Comparison of ENCODE assay signal across 8 cellular contexts in the genomic region with DNA sequence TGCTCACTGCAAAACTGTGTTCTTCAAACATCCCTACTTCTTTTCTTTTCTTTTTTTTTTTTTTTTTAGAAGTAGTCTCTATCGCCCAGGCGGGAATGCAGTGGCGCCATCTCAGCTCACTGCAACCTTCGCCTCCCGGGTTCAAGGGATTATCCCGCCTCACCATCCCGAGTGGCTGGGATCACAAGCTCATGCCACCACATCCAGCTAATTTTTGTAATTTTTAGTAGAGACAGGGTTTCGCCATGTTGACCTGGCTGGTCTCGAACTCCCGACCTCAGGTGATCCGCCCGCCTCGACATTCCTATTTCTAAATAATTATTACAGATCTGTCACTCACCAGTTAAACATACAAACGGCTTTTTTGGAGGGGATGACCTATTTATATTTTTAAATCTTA. TPM values are rescaled to one million over a fixed set of nuclear protein-coding genes. Genes with fewer than 3 reads are reported as not detected.
DNase-seq lines count a peak whose midpoint lies in the region; ATAC-seq and TF ChIP-seq lines count a peak whose summit lies in the region.

No MANE protein-coding gene starts in this region.

- POLR2A ChIA-PET in BJ (lab: Charles Lee) = no interaction called here

- H3K27me3 ChIP-seq in BJ (ENCODE audit: control insufficient read depth, insufficient read depth, low read length) (no peaks in the 10 kb centered on the region), MG63 (no peaks in the 10 kb centered on the region)
- no peaks in the 10 kb centered on the region for H3K27me3 ChIP-seq in effector memory CD4-positive, alpha-beta T cell (replicated peaks; ENCODE audit: control insufficient read depth, insufficient read depth, low read length, poor library complexity, severe bottlenecking)

- H3K36me3 ChIP-seq in BJ (ENCODE audit: control insufficient read depth, insufficient read depth, low read length) = peaks cover 5% of the 10 kb centered on the region
- H3K36me3 ChIP-seq in MG63 = peaks cover 4% of the 10 kb centered on the region
- H3K36me3 ChIP-seq in effector memory CD4-positive, alpha-beta T cell (ENCODE audit: control insufficient read depth, insufficient read depth, low read length) = peaks cover 4% of the 10 kb centered on the region

- H3K4me3 ChIP-seq in BJ (ENCODE audit: low read depth, low read length) (peak overlapping the region; percentile 99), MG63 (peak overlapping the region; percentile 88)
- peak overlapping the region; percentile 97 for H3K4me3 ChIP-seq in effector memory CD4-positive, alpha-beta T cell (ENCODE audit: insufficient read depth, low read depth, low read length, poor library complexity, severe bottlenecking)

- H3K36me3 Mint-ChIP-seq in nephron progenitor cell (ENCODE audit: low read depth) = no peaks in the 10 kb centered on the region

- no peaks in the 10 kb centered on the region for H3K27me3 Mint-ChIP-seq in nephron progenitor cell (ENCODE audit: low read depth, poor library complexity)

- TF ChIP-seq CTCF in BJ (IDR thresholded peaks at IDR 0.05; ENCODE audit: insufficient read depth, low read depth, low read length) (no peak), nephron progenitor cell (IDR thresholded peaks at IDR 0.05) (no peak)

- H3K9me3 ChIP-seq in MG63 = no peaks in the 10 kb centered on the region
- no peaks in the 10 kb centered on the region for H3K9me3 ChIP-seq in effector memory CD4-positive, alpha-beta T cell (ENCODE audit: control insufficient read depth, low read length)

- peak overlapping the region; percentile 99 for H3K4me3 Mint-ChIP-seq in nephron progenitor cell

- H3K27ac ChIP-seq in effector memory CD4-positive, alpha-beta T cell (ENCODE audit: insufficient read depth, low read length, poor library complexity, severe bottlenecking) = peak overlapping the region; percentile 99

- peaks cover 62% of the 10 kb centered on the region for H3K4me1 Mint-ChIP-seq in nephron progenitor cell

- peak overlapping the region; percentile 100 for H3K27ac Mint-ChIP-seq in nephron progenitor cell

- TF ChIP-seq POLR2A in GM18505 (IDR thresholded peaks at IDR 0.05; ENCODE audit: borderline replicate concordance, extremely low read depth, insufficient read depth, insufficient read length) = no peak

- peaks cover 36% of the 10 kb centered on the region for H3K4me1 ChIP-seq in effector memory CD4-positive, alpha-beta T cell (ENCODE audit: control insufficient read depth, insufficient read depth, low read length, poor library complexity, severe bottlenecking)

- DNase-seq in BJ (ENCODE audit: low read depth) (no peak), MG63 (no peak), nephron progenitor cell (no peak), NCI-H146 treated with DMSO at 0.1 percent for 48 hours (lab: John Stamatoyannopoulos, UW; ENCODE audit: unreplicated experiment) (no peak), HuH-7.5 (ENCODE audit: low spot score) (no peak)
- DNase-seq in effector memory CD4-positive, alpha-beta T cell = no peak
- no peak for DNase-seq in activated CD4-positive, CD25-positive, alpha-beta regulatory T cell (lab: John Stamatoyannopoulos, UW)

- ATAC-seq in GM18505 (IDR thresholded peaks at IDR 0.05; ENCODE audit: unreplicated experiment) = no peak

- CTCF ChIA-PET in BJ (lab: Yijun Ruan, JAX) = interaction anchor here (0.6 to 13.5 kb wide), 4 partner anchors 11 to 345 kb away, joined by 3 to 183 read pairs (median 4); no protein-coding TSS in a partner anchor

- no peaks in the 10 kb centered on the region for H3K9me3 Mint-ChIP-seq in nephron progenitor cell

RNA-seq across cellular contexts. Expression of gene RNASEK, which starts 1.0 kb away (rescaled TPM):
- polyA plus RNA-seq in BJ (2011; rRNA removed) = 362 and 399 TPM in 2 replicates
- 75.4 and 87.6 TPM in 2 replicates for polyA minus RNA-seq in BJ (2011; rRNA and poly(A)+ RNA removed)
- total RNA-seq in MG63 (2014; rRNA removed; shearing (Covaris generic); ENCODE audit: low replicate concordance) = 45.2 and 62.3 TPM in 2 replicates

RNA-seq across cellular contexts. Expression of gene BCL6B, which starts 11.4 kb away (rescaled TPM):
- polyA plus RNA-seq in BJ (2011; rRNA removed) = not detected in 2 replicates
- polyA minus RNA-seq in BJ (2011; rRNA and poly(A)+ RNA removed) = not detected in 2 replicates
- total RNA-seq in MG63 (2014; rRNA removed; shearing (Covaris generic); ENCODE audit: low replicate concordance) = 0.36 TPM in 1 of 2 replicates, not detected in the other

RNA-seq across cellular contexts. Expression of gene ALOX12, which starts 15.6 kb away (rescaled TPM):
- polyA plus RNA-seq in BJ (2011; rRNA removed) = not detected in 2 replicates
- not detected in 2 replicates for polyA minus RNA-seq in BJ (2011; rRNA and poly(A)+ RNA removed)
- total RNA-seq in MG63 (2014; rRNA removed; shearing (Covaris generic); ENCODE audit: low replicate concordance) = not detected in 2 replicates

RNA-seq across cellular contexts. Expression of gene SLC16A13, which starts 24.4 kb away (rescaled TPM):
- 1.4 and 2.8 TPM in 2 replicates for polyA plus RNA-seq in BJ (2011; rRNA removed)
- 0.93 and 1.4 TPM in 2 replicates for polyA minus RNA-seq in BJ (2011; rRNA and poly(A)+ RNA removed)
- 0.96 and 1.1 TPM in 2 replicates for total RNA-seq in MG63 (2014; rRNA removed; shearing (Covaris generic); ENCODE audit: low replicate concordance)

RNA-seq across cellular contexts. Expression of gene SLC16A11, which starts 32.5 kb away (rescaled TPM):
- polyA plus RNA-seq in BJ (2011; rRNA removed) = not detected in 2 replicates
- not detected in 2 replicates for polyA minus RNA-seq in BJ (2011; rRNA and poly(A)+ RNA removed)
- total RNA-seq in MG63 (2014; rRNA removed; shearing (Covaris generic); ENCODE audit: low replicate concordance) = not detected in 2 replicates
